In genomic region chr4:99088485-99089365, GRCh38 we compare ENCODE assay signal across 8 cellular contexts. TPM values are rescaled to one million over a fixed set of nuclear protein-coding genes. Genes with fewer than 3 reads are reported as not detected.
A peak's percentile ranks its signal among the peaks of the same experiment; 100 is the strongest.
DNase-seq lines count a peak whose midpoint lies in the region; ATAC-seq and TF ChIP-seq lines count a peak whose summit lies in the region.

TSS of gene ADH5 (minus strand) at chr4:99088788. CDS start at chr4:99088700, 88 bp downstream.

- peak within 1 kb of the TSS; percentile 98 for H3K4me3 Mint-ChIP-seq in activated CD4-positive, alpha-beta T cell treated with anti-CD3 and anti-CD28 coated beads for 36 hours

- H3K4me3 ChIP-seq in AG10803 (ENCODE audit: low read length): peak within 1 kb of the TSS; percentile 98
- H3K4me3 ChIP-seq in choroid plexus epithelial cell (ENCODE audit: low read depth, low read length): peak within 1 kb of the TSS; percentile 91

- H3K4me1 Mint-ChIP-seq in activated CD4-positive, alpha-beta T cell treated with anti-CD3 and anti-CD28 coated beads for 36 hours: peaks cover 42% of the 10 kb centered on the region

- ATAC-seq in GM19035 (IDR thresholded peaks at IDR 0.05; ENCODE audit: unreplicated experiment) (peak; percentile 93), HG03342 (IDR thresholded peaks at IDR 0.05; ENCODE audit: unreplicated experiment) (peak; percentile 91)
- peak; percentile 97 for ATAC-seq in activated CD4-positive, alpha-beta T cell treated with anti-CD3 and anti-CD28 coated beads for 36 hours

- H3K27ac Mint-ChIP-seq in activated CD4-positive, alpha-beta T cell treated with anti-CD3 and anti-CD28 coated beads for 36 hours: peak within 1 kb of the TSS; percentile 99

- no peaks in the 10 kb centered on the region for H3K9me3 Mint-ChIP-seq in activated CD4-positive, alpha-beta T cell treated with anti-CD3 and anti-CD28 coated beads for 36 hours (ENCODE audit: low read depth)

- TF ChIP-seq CTCF in AG10803 (conservative IDR thresholded peaks at IDR 0.05; ENCODE audit: low read length) (no peak), choroid plexus epithelial cell (conservative IDR thresholded peaks at IDR 0.05; ENCODE audit: low read depth, low read length) (no peak)

- peaks cover 27% of the 10 kb centered on the region for H3K36me3 Mint-ChIP-seq in activated CD4-positive, alpha-beta T cell treated with anti-CD3 and anti-CD28 coated beads for 36 hours (ENCODE audit: low read depth)

- DNase-seq in AG10803 (ENCODE audit: low read depth) (peak; percentile 90), NCI-H446 (lab: John Stamatoyannopoulos, UW) (peak; percentile 45 to 84), choroid plexus epithelial cell (ENCODE audit: low read depth) (peak; percentile 88), kidney glomerular epithelial cell (lab: John Stamatoyannopoulos, UW) (peak; percentile 72)
- DNase-seq in activated CD4-positive, alpha-beta T cell treated with anti-CD3 and anti-CD28 coated beads for 36 hours: peak; percentile 96
- DNase-seq in stimulated activated CD4-positive, alpha-beta T cell treated with anti-CD3 and anti-CD28 coated beads, Interleukin-15, amount 100 ng/mL, for 48 hours (ENCODE audit: low read depth in 2 of 2): peak; percentile 78 to 87

- H3K27me3 Mint-ChIP-seq in activated CD4-positive, alpha-beta T cell treated with anti-CD3 and anti-CD28 coated beads for 36 hours: no peaks in the 10 kb centered on the region

- intact Hi-C loops in activated CD4-positive, alpha-beta T cell treated with anti-CD3 and anti-CD28 coated beads for 36 hours (cut with DNase I, micrococcal nuclease): loop anchor here (1.0 to 10.0 kb wide), 11 partner anchors 93 to 945 kb away; partner anchors contain the start of genes LAMTOR3 (in 2 of the 2), METAP1 (in 2 of the 2), STPG2 (in 2 of the 2) and DAPP1 (in 1 of the 2)

- POLR2A ChIA-PET in activated CD4-positive, alpha-beta T cell treated with anti-CD3 and anti-CD28 coated beads for 36 hours (lab: Charles Lee): interaction anchor here (0.6 to 1.8 kb wide), 3 partner anchors 82 to 160 kb away, joined by 3 to 16 read pairs (median 4); partner anchors contain the start of gene METAP1

- CTCF ChIA-PET in activated CD4-positive, alpha-beta T cell treated with anti-CD3 and anti-CD28 coated beads for 36 hours (lab: Charles Lee): interaction anchor here (0.7 to 1.8 kb wide), 7 partner anchors 33 to 317 kb away, joined by 3 to 9 read pairs (median 3); partner anchors contain the start of gene METAP1

RNA-seq across cellular contexts. Expression of gene ADH5, which starts in this region (rescaled TPM):
- total RNA-seq in activated CD4-positive, alpha-beta T cell treated with anti-CD3 and anti-CD28 coated beads for 36 hours: 100 to 1,000 TPM in 1 of 2 experiments, 10 to 100 TPM in 1; 81.3 to 119 TPM

Comparison
In these comparisons a context has a peak if more than half of its experiments do, and no peak if none do; other contexts are left out.
1. Peak in every context shown above with its lines: DNase-seq, ATAC-seq and H3K4me3 ChIP-seq.